23 cellular contexts compared by ENCODE assay signal in genomic region chr2:14713248-14713647, GRCh38.
"Had no signal": no experiment of that assay in that cellular context is flagged by ENCODE, and none has a peak within 500 bp of the region (broad histone marks: within the 10 kb centered on the region; RNA-seq: fewer than 3 reads in every experiment).

No MANE protein-coding gene starts in this region.

- H3K4me1 Mint-ChIP-seq: naive thymus-derived CD8-positive, alpha-beta T cell; nephron; stimulated activated naive B cell treated with anti-CD40 and anti-IgM and Interleukin-4, amounts not matched to agents 10 μg/mL and 1 μg/mL and 100 μg/mL, for 72 hours had no signal

- ATAC-seq: heart right ventricle; naive thymus-derived CD8-positive, alpha-beta T cell; right lobe of liver; stimulated activated naive B cell treated with anti-CD40 and anti-IgM and Interleukin-4, amounts not matched to agents 10 μg/mL and 1 μg/mL and 100 μg/mL, for 72 hours; stimulated activated naive CD8-positive, alpha-beta T cell treated with anti-CD3 and anti-CD28 coated beads, Interleukin-15, Interleukin-2, amounts not matched to agents 100 U/mL and 50 U/mL, for 24 hours had no signal

- H3K4me2 ChIP-seq: hepatocyte, neural progenitor cell, smooth muscle cell had no signal

- H3K36me3 Mint-ChIP-seq: naive thymus-derived CD8-positive, alpha-beta T cell; neural progenitor cell; stimulated activated naive B cell treated with anti-CD40 and anti-IgM and Interleukin-4, amounts not matched to agents 10 μg/mL and 1 μg/mL and 100 μg/mL, for 72 hours had no signal

- H3K9me3 ChIP-seq: heart right ventricle, left ventricle myocardium inferior, neutrophil, right atrium auricular region, right lobe of liver, stomach, testis, thyroid gland, transverse colon, upper lobe of left lung had no signal

- H3K4me3 ChIP-seq: heart right ventricle, hepatocyte, left ventricle myocardium inferior, lung, neural progenitor cell, right atrium auricular region, right lobe of liver, smooth muscle cell, stomach, testis, thyroid gland, transverse colon, upper lobe of left lung had no signal

- H3K27me3 ChIP-seq: heart right ventricle, hepatocyte, neural progenitor cell, neutrophil, right atrium auricular region, right lobe of liver, stomach, testis, thyroid gland, transverse colon, upper lobe of left lung had no signal

- H3K9ac ChIP-seq: neural progenitor cell, parathyroid adenoma had no signal

- H2AFZ ChIP-seq: hepatocyte, neural progenitor cell, parathyroid adenoma had no signal

- H3K9me3 Mint-ChIP-seq: nephron; neural progenitor cell; stimulated activated naive B cell treated with anti-CD40 and anti-IgM and Interleukin-4, amounts not matched to agents 10 μg/mL and 1 μg/mL and 100 μg/mL, for 72 hours had no signal

- H3K27ac Mint-ChIP-seq: naive thymus-derived CD8-positive, alpha-beta T cell; nephron; neural progenitor cell; stimulated activated naive B cell treated with anti-CD40 and anti-IgM and Interleukin-4, amounts not matched to agents 10 μg/mL and 1 μg/mL and 100 μg/mL, for 72 hours had no signal

- H3K27ac ChIP-seq: heart right ventricle, hepatocyte, left ventricle myocardium inferior, neural progenitor cell, neutrophil, parathyroid adenoma, right atrium auricular region, right lobe of liver, stomach, testis, thyroid gland, transverse colon, upper lobe of left lung had no signal

- H3K27me3 Mint-ChIP-seq: stimulated activated naive B cell treated with anti-CD40 and anti-IgM and Interleukin-4, amounts not matched to agents 10 μg/mL and 1 μg/mL and 100 μg/mL, for 72 hours had no signal

- H3K4me1 ChIP-seq: heart right ventricle, left ventricle myocardium inferior, parathyroid adenoma, right atrium auricular region, right lobe of liver, stomach, thyroid gland, transverse colon, upper lobe of left lung had no signal

- H3K36me3 ChIP-seq: heart right ventricle, left ventricle myocardium inferior, neural progenitor cell, neutrophil, right atrium auricular region, right lobe of liver, stomach, thyroid gland, transverse colon, upper lobe of left lung had no signal

- H3K4me3 Mint-ChIP-seq: naive thymus-derived CD8-positive, alpha-beta T cell; nephron; neural progenitor cell; stimulated activated naive B cell treated with anti-CD40 and anti-IgM and Interleukin-4, amounts not matched to agents 10 μg/mL and 1 μg/mL and 100 μg/mL, for 72 hours had no signal

- DNase-seq: heart right ventricle; islet precursor cell; left ventricle myocardium inferior; naive thymus-derived CD8-positive, alpha-beta T cell; occipital lobe; right lobe of liver; stimulated activated CD4-positive, alpha-beta T cell treated with anti-CD3 and anti-CD28 coated beads, Interleukin-1b, Interleukin-23, amount 100 ng/mL, for 48 hours; stimulated activated CD4-positive, alpha-beta T cell treated with anti-CD3 and anti-CD28 coated beads, Interleukin-2, amount 100 ng/mL, for 48 hours; stimulated activated naive B cell treated with anti-CD40 and anti-IgM and Interleukin-4, amounts not matched to agents 10 μg/mL and 1 μg/mL and 100 μg/mL, for 72 hours; stimulated activated naive CD8-positive, alpha-beta T cell treated with anti-CD3 and anti-CD28 coated beads, Interleukin-15, Interleukin-2, amounts not matched to agents 100 U/mL and 50 U/mL, for 24 hours; stomach; testis; thyroid gland; transverse colon; upper lobe of left lung had no signal

- H3K79me2 ChIP-seq: hepatocyte, parathyroid adenoma had no signal
